ENCODE assay signal across 21 cellular contexts in genomic region chr17:82445542-82445941, GRCh38. TPM values are rescaled to one million over a fixed set of nuclear protein-coding genes. Genes with fewer than 3 reads are reported as not detected.
DNase-seq lines count a peak whose midpoint lies in the region; ATAC-seq, FAIRE-seq and TF ChIP-seq lines count a peak whose summit lies in the region.
"Had no signal": no experiment of that assay in that cellular context is flagged by ENCODE, and none has a peak within 500 bp of the region (broad histone marks: within the 10 kb centered on the region; RNA-seq: fewer than 3 reads in every experiment).

No MANE protein-coding gene starts in this region.

- H3K4me3 ChIP-seq in K562, result no peak overlapping the region

- no peak for ATAC-seq in K562
- ATAC-seq in GM19328 (IDR thresholded peaks at IDR 0.05; ENCODE audit: unreplicated experiment), result no peak

- H3K4me2 ChIP-seq in K562 (ENCODE audit: insufficient read depth, low read length), result no peak overlapping the region

- peaks cover 16% of the 10 kb centered on the region for H3K4me1 Mint-ChIP-seq in nephron progenitor cell
- peaks cover 26% of the 10 kb centered on the region for H3K4me1 Mint-ChIP-seq in CD14-positive monocyte

- no peaks in the 10 kb centered on the region for H3K27me3 ChIP-seq in K562 (ENCODE audit: control insufficient read depth in 2 of 2, insufficient read depth in 2 of 2, low read length in 2 of 2)

- no peak for TF ChIP-seq RAD21 in K562 (CRISPR knock-in tag; conservative IDR thresholded peaks at IDR 0.05 in 1 of 2, IDR thresholded peaks at IDR 0.05 in 1 of 2)

- H3K9me3 Mint-ChIP-seq in nephron progenitor cell (no peaks in the 10 kb centered on the region), CD14-positive monocyte (no peaks in the 10 kb centered on the region)
- H3K9me3 Mint-ChIP-seq: H9, neural crest cell had no signal

- H3K79me2 ChIP-seq in K562 (ENCODE audit: control insufficient read depth, insufficient read depth, low read length), result peaks cover 19% of the 10 kb centered on the region

- POLR2A ChIA-PET in K562 (lab: Yijun Ruan, JAX), result interaction anchor here (0.6 to 1.1 kb wide), 4 partner anchors 17 to 231 kb away, joined by 3 to 4 read pairs (median 4); partner anchors contain the start of gene FOXK2

- in situ Hi-C loops in K562 (cut with MboI), result no loop called here

- H3K36me3 Mint-ChIP-seq in nephron progenitor cell (ENCODE audit: low read depth) (peaks cover 8% of the 10 kb centered on the region), CD14-positive monocyte (peaks cover 29 to 61% of the 10 kb centered on the region in 2 donors)

- TF ChIP-seq CTCF in K562 (IDR thresholded peaks at IDR 0.05 in 2 of 3, conservative IDR thresholded peaks at IDR 0.05 in 1 of 3; ENCODE audit: insufficient read depth in 2 of 3, low read depth in 1 of 3, low read length in 3 of 3), result no peak
- TF ChIP-seq CTCF in nephron progenitor cell (IDR thresholded peaks at IDR 0.05), result no peak
- no peak for TF ChIP-seq CTCF in CD14-positive monocyte (IDR thresholded peaks at IDR 0.05)

- H3K4me1 ChIP-seq in K562 (replicated peaks in 1 of 2; ENCODE audit: control insufficient read depth in 2 of 2, insufficient read depth in 2 of 2, low read length in 2 of 2), result peaks cover 5 to 63% of the 10 kb centered on the region in 2 experiments

- H3K4me3 Mint-ChIP-seq in nephron progenitor cell (no peak overlapping the region), CD14-positive monocyte (no peak overlapping the region)
- H3K4me3 Mint-ChIP-seq: H9 had no signal

- intact Hi-C loops in K562 (cut with micrococcal nuclease) (no loop called here), CD14-positive monocyte (cut with micrococcal nuclease) (no loop called here)

- TF ChIP-seq EP300 in K562 (IDR thresholded peaks at IDR 0.05; ENCODE audit: low read length), result no peak

- no peaks in the 10 kb centered on the region for H4K20me1 ChIP-seq in K562 (replicated peaks; ENCODE audit: control insufficient read depth, insufficient read depth, low read length)

- H3K27ac Mint-ChIP-seq in nephron progenitor cell, result peak overlapping the region; percentile 36
- H3K27ac Mint-ChIP-seq in CD14-positive monocyte, result peak overlapping the region in 2 of 7 donors; percentile 8 to 50

- H3K9me1 ChIP-seq in K562 (ENCODE audit: control insufficient read depth, insufficient read depth, low read length), result no peaks in the 10 kb centered on the region

- peak overlapping the region in 1 of 2 experiments; percentile 78; a peak in 2 of 4 replicates for H3K9ac ChIP-seq in K562 (ENCODE audit: insufficient read depth in 1 of 2, low read depth in 2 of 2, low read length in 2 of 2)

- TF ChIP-seq POLR2A in K562 (conservative IDR thresholded peaks at IDR 0.05), result no peak

- no TSS peak for BruUV-seq in K562 (replicated peaks; lab: Mats Ljungman, UMichigan)

- peaks cover 34% of the 10 kb centered on the region; the same call in 2 of the 3 replicates for H3K36me3 ChIP-seq in K562 (ENCODE audit: control insufficient read depth, insufficient read depth, low read length)

- no peak overlapping the region for H2AFZ ChIP-seq in K562 (ENCODE audit: low read depth, low read length)

- H3K27me3 Mint-ChIP-seq in nephron progenitor cell (ENCODE audit: low read depth, poor library complexity) (no peaks in the 10 kb centered on the region), CD14-positive monocyte (ENCODE audit: low read depth in 3 of 3) (peaks cover 0 to 1% (median 0%) of the 10 kb centered on the region in 3 donors)

- no peak for FAIRE-seq in K562 (lab: Jason Lieb, UNC)
- FAIRE-seq: astrocyte had no signal

- H3K9me3 ChIP-seq in K562 (replicated peaks; ENCODE audit: control insufficient read depth, insufficient read depth, low read depth, low read length), result no peaks in the 10 kb centered on the region
- H3K9me3 ChIP-seq: Caco-2 had no signal

- no peak overlapping the region for H3K27ac ChIP-seq in K562 (ENCODE audit: extremely low read depth, low read depth, low read length)
- H3K27ac ChIP-seq: HL-60 had no signal

- 73% methylated on average over 13 of the region's 13 CpGs for WGBS in K562 (ENCODE audit: insufficient coverage, low coverage, missing lambda C conversion rate)

- peak; percentile 25 for DNase-seq in stimulated activated CD4-positive, alpha-beta T cell treated with anti-CD3 and anti-CD28 coated beads, Interleukin-15, amount 100 ng/mL, for 24 hours
- no peak for DNase-seq in stimulated activated CD4-positive, alpha-beta T cell treated with anti-CD3 and anti-CD28 coated beads, Interleukin-2, amount 100 ng/mL, for 24 hours
- DNase-seq in K562 (ENCODE audit: extremely low read depth in 1 of 4, low spot score in 3 of 4) (no peak), nephron progenitor cell (no peak), hippocampal formation (lab: John Stamatoyannopoulos, UW) (no peak), CD14-positive monocyte (ENCODE audit: low spot score) (no peak), medulla oblongata (ENCODE audit: extremely low spot score) (no peak)
- DNase-seq: activated CD4-positive, CD25-positive, alpha-beta regulatory T cell; activated naive CD4-positive, alpha-beta T cell treated with Interleukin-2 at 50 U/mL for 16 hours; Caco-2; EL; KBM-7; mesendoderm; NCI-H1092; NCI-H524 treated with DMSO at 0.1 percent for 48 hours; trophoblast cell had no signal

- CTCF ChIA-PET in K562 (lab: Yijun Ruan, JAX; ENCODE audit: low intra/inter-chr PET ratio), result no interaction called here

RNA-seq across cellular contexts. Expression of gene CYBC1, which starts 5.0 kb away (rescaled TPM):
- 155 and 369 TPM in 2 replicates for total RNA-seq in K562 (2011; cell fraction: chromatin; rRNA removed; ENCODE audit: low replicate concordance)
- total RNA-seq in K562 (2011; cell fraction: nucleolus; rRNA removed), result 226 and 254 TPM in 2 replicates
- 195 and 197 TPM in 2 replicates for total RNA-seq in K562 (2011; cell fraction: nucleoplasm; rRNA removed)
- total RNA-seq in K562 (2014; rRNA removed) (51.8 and 54.5 TPM in 2 replicates), K562 (2014; rRNA removed; fragmentation: Illumina TruSeq; extraction: Trizol) (29.5 and 35.8 TPM in 2 replicates), K562 (2015; rRNA removed; fragmentation: Illumina TruSeq; extraction: Trizol) (47.8 and 50.1 TPM in 2 replicates), K562 (2021) (71.4 and 71.8 TPM in 2 replicates)
- polyA plus RNA-seq in K562 (2011; rRNA removed) (49.9 TPM in 2 replicates), K562 (2014; fragmentation: Illumina TruSeq; extraction: Trizol) (68.5 and 74.8 TPM in 2 replicates), K562 (2014; fragmentation: Nextera tagmentation; extraction: Ambion mirVana) (1 to 10 TPM; 1.3 to 3.8 TPM), K562 (2014; rRNA removed) (64.3 and 64.8 TPM in 2 replicates), CD14-positive monocyte (100 to 1,000 TPM; 160 to 217 TPM)
- polyA plus RNA-seq in K562 (2011; cell fraction: cytosol; rRNA removed), result 58.3 and 104 TPM in 2 replicates
- 149 and 242 TPM in 2 replicates for polyA plus RNA-seq in K562 (2011; cell fraction: nucleus; rRNA removed)
- 74.7 and 93.3 TPM in 2 replicates for polyA plus RNA-seq in K562 (2012)
- 17.2 and 36.1 TPM in 2 replicates for polyA minus RNA-seq in K562 (2011; rRNA and poly(A)+ RNA removed)
- polyA minus RNA-seq in K562 (2011; cell fraction: cytosol; rRNA and poly(A)+ RNA removed), result 32.9 and 43.7 TPM in 2 replicates
- polyA minus RNA-seq in K562 (2011; cell fraction: nucleus; rRNA and poly(A)+ RNA removed), result 56.5 and 68.9 TPM in 2 replicates

RNA-seq across cellular contexts. Expression of gene NARF, which starts 13.0 kb away (rescaled TPM):
- 547 and 619 TPM in 2 replicates for total RNA-seq in K562 (2011; cell fraction: chromatin; rRNA removed; ENCODE audit: low replicate concordance)
- 271 and 284 TPM in 2 replicates for total RNA-seq in K562 (2011; cell fraction: nucleolus; rRNA removed)
- total RNA-seq in K562 (2011; cell fraction: nucleoplasm; rRNA removed), result 322 TPM in 2 replicates
- 132 and 145 TPM in 2 replicates for total RNA-seq in K562 (2014; rRNA removed)
- total RNA-seq in K562 (2014; rRNA removed; fragmentation: Illumina TruSeq; extraction: Trizol), result 101 and 104 TPM in 2 replicates
- total RNA-seq in K562 (2015; rRNA removed; fragmentation: Illumina TruSeq; extraction: Trizol), result 84.1 and 89.0 TPM in 2 replicates
- 272 and 273 TPM in 2 replicates for total RNA-seq in K562 (2021)
- 396 and 423 TPM in 2 replicates for polyA plus RNA-seq in K562 (2011; rRNA removed)
- polyA plus RNA-seq in K562 (2011; cell fraction: cytosol; rRNA removed), result 406 and 485 TPM in 2 replicates
- 513 and 551 TPM in 2 replicates for polyA plus RNA-seq in K562 (2011; cell fraction: nucleus; rRNA removed)
- polyA plus RNA-seq in K562 (2012), result 317 and 446 TPM in 2 replicates
- 218 and 257 TPM in 2 replicates for polyA plus RNA-seq in K562 (2014; fragmentation: Illumina TruSeq; extraction: Trizol)
- 100 to 1,000 TPM in 1 of 2 experiments, 10 to 100 TPM in 1; 60.4 to 114 TPM for polyA plus RNA-seq in K562 (2014; fragmentation: Nextera tagmentation; extraction: Ambion mirVana)
- 250 and 261 TPM in 2 replicates for polyA plus RNA-seq in K562 (2014; rRNA removed)
- polyA minus RNA-seq in K562 (2011; rRNA and poly(A)+ RNA removed), result 234 and 254 TPM in 2 replicates
- polyA minus RNA-seq in K562 (2011; cell fraction: cytosol; rRNA and poly(A)+ RNA removed), result 143 and 160 TPM in 2 replicates
- 73.8 and 104 TPM in 2 replicates for polyA minus RNA-seq in K562 (2011; cell fraction: nucleus; rRNA and poly(A)+ RNA removed)
- 100 to 1,000 TPM; 100 to 101 TPM for polyA plus RNA-seq in CD14-positive monocyte

RNA-seq across cellular contexts. Expression of gene OGFOD3, which starts 27.2 kb away (rescaled TPM):
- total RNA-seq in K562 (2011; cell fraction: chromatin; rRNA removed; ENCODE audit: low replicate concordance), result 39.5 and 85.3 TPM in 2 replicates
- 68.9 and 71.6 TPM in 2 replicates for total RNA-seq in K562 (2011; cell fraction: nucleolus; rRNA removed)
- total RNA-seq in K562 (2011; cell fraction: nucleoplasm; rRNA removed), result 53.3 and 56.9 TPM in 2 replicates
- 34.7 and 44.7 TPM in 2 replicates for total RNA-seq in K562 (2014; rRNA removed)
- total RNA-seq in K562 (2014; rRNA removed; fragmentation: Illumina TruSeq; extraction: Trizol), result 8.9 and 12.3 TPM in 2 replicates
- 18.0 and 18.9 TPM in 2 replicates for total RNA-seq in K562 (2015; rRNA removed; fragmentation: Illumina TruSeq; extraction: Trizol)
- total RNA-seq in K562 (2021), result 40.5 and 43.6 TPM in 2 replicates
- polyA plus RNA-seq in K562 (2011; rRNA removed), result 23.8 and 31.8 TPM in 2 replicates
- polyA plus RNA-seq in K562 (2011; cell fraction: cytosol; rRNA removed), result 43.8 and 57.1 TPM in 2 replicates
- polyA plus RNA-seq in K562 (2011; cell fraction: nucleus; rRNA removed), result 27.5 and 35.1 TPM in 2 replicates
- 31.5 and 39.2 TPM in 2 replicates for polyA plus RNA-seq in K562 (2012)
- 18.3 and 23.3 TPM in 2 replicates for polyA plus RNA-seq in K562 (2014; fragmentation: Illumina TruSeq; extraction: Trizol)
- polyA plus RNA-seq in K562 (2014; fragmentation: Nextera tagmentation; extraction: Ambion mirVana), result 1 to 10 TPM in 1 of 2 experiments, under 1 TPM in 1; 0.69 to 1.8 TPM
- polyA plus RNA-seq in K562 (2014; rRNA removed), result 33.3 and 34.5 TPM in 2 replicates
- polyA minus RNA-seq in K562 (2011; rRNA and poly(A)+ RNA removed), result 15.2 and 19.6 TPM in 2 replicates
- polyA minus RNA-seq in K562 (2011; cell fraction: cytosol; rRNA and poly(A)+ RNA removed), result 27.3 and 39.2 TPM in 2 replicates
- 8.6 and 12.7 TPM in 2 replicates for polyA minus RNA-seq in K562 (2011; cell fraction: nucleus; rRNA and poly(A)+ RNA removed)
- 10 to 100 TPM; 25.2 to 36.4 TPM for polyA plus RNA-seq in CD14-positive monocyte

RNA-seq across cellular contexts. Expression of gene HEXD, which starts 27.4 kb away (rescaled TPM):
- total RNA-seq in K562 (2011; cell fraction: chromatin; rRNA removed; ENCODE audit: low replicate concordance), result 73.7 and 159 TPM in 2 replicates
- total RNA-seq in K562 (2011; cell fraction: nucleolus; rRNA removed), result 83.4 and 88.2 TPM in 2 replicates
- 65.7 and 67.2 TPM in 2 replicates for total RNA-seq in K562 (2011; cell fraction: nucleoplasm; rRNA removed)
- total RNA-seq in K562 (2014; rRNA removed) (10.5 and 12.3 TPM in 2 replicates), K562 (2014; rRNA removed; fragmentation: Illumina TruSeq; extraction: Trizol) (5.3 and 6.7 TPM in 2 replicates), K562 (2015; rRNA removed; fragmentation: Illumina TruSeq; extraction: Trizol) (8.3 and 10.0 TPM in 2 replicates), K562 (2021) (16.9 and 17.5 TPM in 2 replicates)
- polyA plus RNA-seq in K562 (2011; rRNA removed) (20.0 and 22.3 TPM in 2 replicates), K562 (2014; fragmentation: Illumina TruSeq; extraction: Trizol) (8.7 and 10.9 TPM in 2 replicates), K562 (2014; fragmentation: Nextera tagmentation; extraction: Ambion mirVana) (1 to 10 TPM; 1.0 TPM), K562 (2014; rRNA removed) (21.9 and 25.3 TPM in 2 replicates), CD14-positive monocyte (10 to 100 TPM in 1 of 2 donors, 1 to 10 TPM in 1; 8.9 to 12.7 TPM)
- 9.6 and 16.9 TPM in 2 replicates for polyA plus RNA-seq in K562 (2011; cell fraction: cytosol; rRNA removed)
- polyA plus RNA-seq in K562 (2011; cell fraction: nucleus; rRNA removed), result 208 and 322 TPM in 2 replicates
- polyA plus RNA-seq in K562 (2012), result 13.2 and 23.9 TPM in 2 replicates
- polyA minus RNA-seq in K562 (2011; rRNA and poly(A)+ RNA removed), result 6.1 and 7.1 TPM in 2 replicates
- 5.5 and 6.5 TPM in 2 replicates for polyA minus RNA-seq in K562 (2011; cell fraction: cytosol; rRNA and poly(A)+ RNA removed)
- 28.3 and 30.8 TPM in 2 replicates for polyA minus RNA-seq in K562 (2011; cell fraction: nucleus; rRNA and poly(A)+ RNA removed)
